In the genomic region with DNA sequence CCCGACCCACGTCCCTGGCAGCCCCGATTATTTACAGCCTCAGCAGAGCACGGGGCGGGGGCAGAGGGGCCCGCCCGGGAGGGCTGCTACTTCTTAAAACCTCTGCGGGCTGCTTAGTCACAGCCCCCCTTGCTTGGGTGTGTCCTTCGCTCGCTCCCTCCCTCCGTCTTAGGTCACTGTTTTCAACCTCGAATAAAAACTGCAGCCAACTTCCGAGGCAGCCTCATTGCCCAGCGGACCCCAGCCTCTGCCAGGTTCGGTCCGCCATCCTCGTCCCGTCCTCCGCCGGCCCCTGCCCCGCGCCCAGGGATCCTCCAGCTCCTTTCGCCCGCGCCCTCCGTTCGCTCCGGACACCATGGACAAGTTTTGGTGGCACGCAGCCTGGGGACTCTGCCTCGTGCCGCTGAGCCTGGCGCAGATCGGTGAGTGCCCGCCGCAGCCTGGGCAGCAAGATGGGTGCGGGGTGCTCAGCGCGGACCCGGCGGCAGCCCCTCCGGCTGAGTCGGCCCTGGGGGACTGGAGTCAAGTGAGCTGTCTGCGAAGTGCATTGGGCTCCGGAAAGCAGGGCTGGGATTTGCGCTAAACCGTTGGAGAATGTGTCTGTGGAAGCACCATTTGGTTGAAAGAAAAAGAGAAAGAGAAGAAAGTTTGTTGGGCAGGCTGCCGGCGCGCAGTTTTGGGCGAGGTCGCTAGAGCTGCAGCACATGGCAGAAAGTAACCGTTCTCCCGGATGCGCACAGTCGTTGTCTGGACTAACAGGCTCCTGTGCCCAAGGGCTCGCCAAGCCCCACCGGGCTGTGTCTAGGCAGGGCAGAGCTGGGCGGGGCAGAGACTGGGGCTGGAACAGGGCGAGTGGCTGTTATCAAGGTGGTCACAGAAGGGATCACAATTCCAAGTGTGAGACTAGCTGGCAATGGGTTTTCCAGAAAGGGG, we compare ENCODE assay signal across 8 cellular contexts. TPM values are rescaled to one million over a fixed set of nuclear protein-coding genes. Genes with fewer than 3 reads are reported as not detected.
DNase-seq lines count a peak whose midpoint lies in the region; ATAC-seq lines count a peak whose summit lies in the region.

A gene (plus strand): TSS at position 223 of the 933 bp plus-strand sequence. CDS start 133 bp downstream, at position 356.

- peak within 1 kb of the TSS; percentile 96 for H3K9ac ChIP-seq in mesenchymal stem cell (ENCODE audit: low read length)

- peak within 1 kb of the TSS; percentile 88 for H3K4me3 Mint-ChIP-seq in activated CD4-positive, alpha-beta memory T cell treated with anti-CD3 and anti-CD28 coated beads for 36 hours

- H2AFZ ChIP-seq in mesenchymal stem cell (ENCODE audit: low read depth, low read length), result peak within 1 kb of the TSS; percentile 74

- H3K27ac Mint-ChIP-seq in activated CD4-positive, alpha-beta memory T cell treated with anti-CD3 and anti-CD28 coated beads for 36 hours, result peak within 1 kb of the TSS; percentile 97

- peak; percentile 58 for DNase-seq in DMS79 treated with DMSO at 0.1 percent for 48 hours (lab: John Stamatoyannopoulos, UW)
- peak; percentile 27 for DNase-seq in NCI-H1105 treated with DMSO at 0.1 percent for 48 hours (lab: John Stamatoyannopoulos, UW)
- peak; percentile 83 for DNase-seq in activated CD4-positive, alpha-beta memory T cell treated with anti-CD3 and anti-CD28 coated beads for 36 hours
- peak; percentile 80 for DNase-seq in effector CD4-positive, alpha-beta T cell
- DNase-seq in mesenchymal stem cell, result peak; percentile 88
- peak; percentile 45 for DNase-seq in stimulated activated CD8-positive, alpha-beta memory T cell treated with anti-CD3 and anti-CD28 coated beads, Interleukin-15, amount 100 ng/mL, for 24 hours (ENCODE audit: low read depth)

- peak within 1 kb of the TSS; percentile 89 for H2BK15ac ChIP-seq in mesenchymal stem cell (ENCODE audit: low read depth, poor library complexity, severe bottlenecking)

- no peaks in the 10 kb centered on the region for H3K9me3 ChIP-seq in mesenchymal stem cell (ENCODE audit: control insufficient read depth, low read length)

- H3K27me3 Mint-ChIP-seq in activated CD4-positive, alpha-beta memory T cell treated with anti-CD3 and anti-CD28 coated beads for 36 hours, result no peaks in the 10 kb centered on the region

- peak within 1 kb of the TSS; percentile 59 to 99 for H2BK12ac ChIP-seq in mesenchymal stem cell (ENCODE audit: low read length in 2 of 2)

- peak within 1 kb of the TSS in 1 of 2 experiments; percentile 100 for H3K14ac ChIP-seq in mesenchymal stem cell (ENCODE audit: low read length in 2 of 2)

- H3K9me3 Mint-ChIP-seq in activated CD4-positive, alpha-beta memory T cell treated with anti-CD3 and anti-CD28 coated beads for 36 hours, result no peaks in the 10 kb centered on the region

- H4K91ac ChIP-seq in mesenchymal stem cell (ENCODE audit: low read length), result peak within 1 kb of the TSS; percentile 97

- peaks cover 5% of the 10 kb centered on the region for H3K79me1 ChIP-seq in mesenchymal stem cell (replicated peaks; ENCODE audit: low read length, poor library complexity, severe bottlenecking)

- H2AK5ac ChIP-seq in mesenchymal stem cell (ENCODE audit: low read length, severe bottlenecking), result no peak within 1 kb of the TSS

- H3K27me3 ChIP-seq in mesenchymal stem cell (ENCODE audit: control insufficient read depth in 1 of 2, insufficient read depth in 1 of 2, low read length in 2 of 2), result no peaks in the 10 kb centered on the region

- ATAC-seq in GM21825 (IDR thresholded peaks at IDR 0.05; ENCODE audit: unreplicated experiment) (peak; percentile 40), HG03025 (IDR thresholded peaks at IDR 0.05; ENCODE audit: low FRiP score, unreplicated experiment) (no peak)

- WGBS in mesenchymal stem cell, result under 1% methylated on average over 59 of the region's 59 CpGs

- POLR2A ChIA-PET in activated CD4-positive, alpha-beta memory T cell treated with anti-CD3 and anti-CD28 coated beads for 36 hours (lab: Charles Lee), result interaction anchor here (0.6 to 5.1 kb wide), 21 partner anchors 9 to 139 kb away, joined by 3 to 45 read pairs (median 4); no protein-coding TSS in a partner anchor

- H3K4me1 ChIP-seq in mesenchymal stem cell (ENCODE audit: control insufficient read depth, insufficient read depth, low read depth, low read length), result peaks cover 23% of the 10 kb centered on the region

- peak within 1 kb of the TSS; percentile 88 for H2BK5ac ChIP-seq in mesenchymal stem cell (ENCODE audit: low read depth, low read length, poor library complexity, severe bottlenecking)

- peaks cover 48% of the 10 kb centered on the region for H3K4me1 Mint-ChIP-seq in activated CD4-positive, alpha-beta memory T cell treated with anti-CD3 and anti-CD28 coated beads for 36 hours (ENCODE audit: low read depth)

- H3K23ac ChIP-seq in mesenchymal stem cell (ENCODE audit: low read length in 2 of 2), result peak within 1 kb of the TSS; percentile 15 to 100

- H3K4me2 ChIP-seq in mesenchymal stem cell (ENCODE audit: low read length, poor library complexity, severe bottlenecking), result peak within 1 kb of the TSS; percentile 72

- peak within 1 kb of the TSS; percentile 78 for H3K27ac ChIP-seq in mesenchymal stem cell (ENCODE audit: low read length, poor library complexity, severe bottlenecking)

- H3K36me3 Mint-ChIP-seq in activated CD4-positive, alpha-beta memory T cell treated with anti-CD3 and anti-CD28 coated beads for 36 hours, result peaks cover 34% of the 10 kb centered on the region

- H4K8ac ChIP-seq in mesenchymal stem cell (ENCODE audit: low read length), result peak within 1 kb of the TSS; percentile 73

- peak within 1 kb of the TSS; percentile 89 to 99 for H3K4me3 ChIP-seq in mesenchymal stem cell (ENCODE audit: insufficient read depth in 1 of 2, low read depth in 1 of 2, low read length in 2 of 2)

- H3K18ac ChIP-seq in mesenchymal stem cell (ENCODE audit: low read depth in 1 of 2, low read length in 2 of 2), result peak within 1 kb of the TSS; percentile 93 to 100

- H3K36me3 ChIP-seq in mesenchymal stem cell (ENCODE audit: control insufficient read depth in 1 of 2, insufficient read depth in 2 of 2, low read depth in 1 of 2, low read length in 2 of 2), result peaks cover 0 to 43% of the 10 kb centered on the region in 2 experiments

- peak within 1 kb of the TSS; percentile 95 to 98 for H3K4ac ChIP-seq in mesenchymal stem cell (ENCODE audit: low read depth in 1 of 2, low read length in 2 of 2)

- peak within 1 kb of the TSS; percentile 83 for H2BK120ac ChIP-seq in mesenchymal stem cell (ENCODE audit: low read depth, low read length)

- CTCF ChIA-PET in activated CD4-positive, alpha-beta memory T cell treated with anti-CD3 and anti-CD28 coated beads for 36 hours (lab: Charles Lee), result interaction anchor here (0.6 to 3.9 kb wide), 18 partner anchors 11 to 223 kb away, joined by 3 to 35 read pairs (median 6); a partner anchor contains a TSS

- intact Hi-C loops in activated CD4-positive, alpha-beta memory T cell treated with anti-CD3 and anti-CD28 coated beads for 36 hours (cut with micrococcal nuclease), result loop anchor here (1.0 kb wide), 1 partner anchor 13 kb away; no protein-coding TSS in a partner anchor

RNA-seq across cellular contexts. Expression of the gene that starts here (rescaled TPM):
- 100 to 1,000 TPM; 440 to 442 TPM for total RNA-seq in activated CD4-positive, alpha-beta memory T cell treated with anti-CD3 and anti-CD28 coated beads for 36 hours
- polyA plus RNA-seq in mesenchymal stem cell (2013, experiment 1 of 2), result 1,373 TPM
- polyA plus RNA-seq in mesenchymal stem cell (2013, experiment 2 of 2), result 1,315 TPM

Comparison
In these comparisons a context has a peak if more than half of its experiments do, and no peak if none do; other contexts are left out.
1. DNase-seq: peak in every context shown above with its lines; median percentile 88 in mesenchymal stem cell; 83 in activated CD4-positive, alpha-beta memory T cell treated with anti-CD3 and anti-CD28 coated beads for 36 hours; 80 in effector CD4-positive, alpha-beta T cell; 58 in DMS79 treated with DMSO at 0.1 percent for 48 hours; 45 in stimulated activated CD8-positive, alpha-beta memory T cell treated with anti-CD3 and anti-CD28 coated beads, Interleukin-15, amount 100 ng/mL, for 24 hours; 27 in NCI-H1105 treated with DMSO at 0.1 percent for 48 hours.